Comparison of ENCODE assay signal across 20 cellular contexts in genomic region chr5:2741946-2742345, GRCh38. TPM values are rescaled to one million over a fixed set of nuclear protein-coding genes. Genes with fewer than 3 reads are reported as not detected.
DNase-seq lines count a peak whose midpoint lies in the region; ATAC-seq, FAIRE-seq and TF ChIP-seq lines count a peak whose summit lies in the region.
"Had no signal": no experiment of that assay in that cellular context is flagged by ENCODE, and none has a peak within 500 bp of the region (broad histone marks: within the 10 kb centered on the region; RNA-seq: fewer than 3 reads in every experiment).

No MANE protein-coding gene starts in this region.

- H3K9ac ChIP-seq in adipocyte (ENCODE audit: low read length), result peak overlapping the region; percentile 3
- H3K9ac ChIP-seq in keratinocyte (ENCODE audit: control insufficient read depth, extremely low read depth, insufficient read depth, low read length), result no peak overlapping the region

- H3K4me3 ChIP-seq in GM23338 (no peak overlapping the region), adipocyte (ENCODE audit: low read length) (no peak overlapping the region), keratinocyte (ENCODE audit: control insufficient read depth in 2 of 3, extremely low read depth in 1 of 3, insufficient read depth in 2 of 3, low read depth in 1 of 3, low read length in 3 of 3) (peak overlapping the region in 1 of 3 experiments; percentile 18), suprapubic skin (no peak overlapping the region)
- H3K4me3 ChIP-seq in effector memory CD4-positive, alpha-beta T cell (ENCODE audit: insufficient read depth, low read depth, low read length, poor library complexity, severe bottlenecking), result no peak overlapping the region
- H3K4me3 ChIP-seq: A549, MG63, SJCRH30 had no signal

- TF ChIP-seq POLR2A in suprapubic skin (IDR thresholded peaks at IDR 0.05), result no peak

- peaks cover 90% of the 10 kb centered on the region for H3K27me3 Mint-ChIP-seq in GM23338 (ENCODE audit: insufficient read depth, low read depth, poor library complexity)
- peaks cover 60% of the 10 kb centered on the region for H3K27me3 Mint-ChIP-seq in T-helper 2 cell treated with Interferon-gamma antibody and Interleukin-4, amounts not matched to agents 5 μg/mL and 100 μg/mL, for 36 hours (ENCODE audit: low read depth)

- H3K27me3 ChIP-seq in GM23338 (ENCODE audit: insufficient read depth) (peaks cover 100% of the 10 kb centered on the region), adipocyte (replicated peaks; ENCODE audit: control insufficient read depth, insufficient read depth, low read length) (no peaks in the 10 kb centered on the region), keratinocyte (ENCODE audit: control insufficient read depth, extremely low read depth, insufficient read depth, low read length) (no peaks in the 10 kb centered on the region), suprapubic skin (peaks cover 38% of the 10 kb centered on the region)
- H3K27me3 ChIP-seq in effector memory CD4-positive, alpha-beta T cell (replicated peaks; ENCODE audit: control insufficient read depth, insufficient read depth, low read length, poor library complexity, severe bottlenecking), result peaks cover 20% of the 10 kb centered on the region
- H3K27me3 ChIP-seq: MG63, SJCRH30 had no signal

- DNase-seq in GM23338 (ENCODE audit: low spot score) (no peak), adipocyte (ENCODE audit: low read depth) (no peak), keratinocyte (ENCODE audit: low read depth, low spot score) (no peak), suprapubic skin (ENCODE audit: low spot score in 2 of 2) (no peak), DMS114 treated with DMSO at 0.1 percent for 48 hours (lab: John Stamatoyannopoulos, UW; ENCODE audit: unreplicated experiment) (no peak), KG1 (lab: John Stamatoyannopoulos, UW) (no peak)
- DNase-seq in T-helper 2 cell treated with Interferon-gamma antibody and Interleukin-4, amounts not matched to agents 5 μg/mL and 100 μg/mL, for 36 hours (ENCODE audit: low spot score), result no peak
- DNase-seq in effector memory CD4-positive, alpha-beta T cell, result no peak
- DNase-seq: GDM1, HFFc6, MG63, NCI-H1092 treated with DMSO at 0.1 percent for 48 hours, NCI-H1694 treated with DMSO at 0.1 percent for 48 hours, NCI-H510A, NCI-H774, PC-3, SJCRH30 had no signal

- H3K27ac Mint-ChIP-seq in GM23338, result no peak overlapping the region
- no peak overlapping the region for H3K27ac Mint-ChIP-seq in T-helper 2 cell treated with Interferon-gamma antibody and Interleukin-4, amounts not matched to agents 5 μg/mL and 100 μg/mL, for 36 hours
- H3K27ac Mint-ChIP-seq: HFFc6 had no signal

- H3K36me3 Mint-ChIP-seq in GM23338 (ENCODE audit: low read depth), result peaks cover 35% of the 10 kb centered on the region
- no peaks in the 10 kb centered on the region for H3K36me3 Mint-ChIP-seq in T-helper 2 cell treated with Interferon-gamma antibody and Interleukin-4, amounts not matched to agents 5 μg/mL and 100 μg/mL, for 36 hours (ENCODE audit: low read depth)

- H3K79me2 ChIP-seq in GM23338 (replicated peaks; ENCODE audit: insufficient read depth) (peaks cover 22% of the 10 kb centered on the region), keratinocyte (ENCODE audit: control insufficient read depth, insufficient read depth, low read length) (peaks cover 34% of the 10 kb centered on the region)

- H3K36me3 ChIP-seq in GM23338 (ENCODE audit: insufficient read depth), result 0 out of 2 replicates have a peak, but pooled peaks cover 3% of the 10 kb centered on the region
- H3K36me3 ChIP-seq in adipocyte (ENCODE audit: control insufficient read depth, insufficient read depth, low read length, severe bottlenecking), result peaks cover 1% of the 10 kb centered on the region
- H3K36me3 ChIP-seq in keratinocyte (ENCODE audit: control insufficient read depth in 2 of 2, extremely low read depth in 1 of 2, insufficient read depth in 2 of 2, low read length in 2 of 2), result peaks cover 3 to 6% of the 10 kb centered on the region in 2 experiments
- no peaks in the 10 kb centered on the region for H3K36me3 ChIP-seq in suprapubic skin
- no peaks in the 10 kb centered on the region for H3K36me3 ChIP-seq in effector memory CD4-positive, alpha-beta T cell (ENCODE audit: control insufficient read depth, insufficient read depth, low read length)
- H3K36me3 ChIP-seq: SJCRH30 had no signal

- peaks cover 40% of the 10 kb centered on the region for H4K20me1 ChIP-seq in GM23338 (replicated peaks; ENCODE audit: insufficient read depth)
- peaks cover 4% of the 10 kb centered on the region for H4K20me1 ChIP-seq in keratinocyte (ENCODE audit: control insufficient read depth, extremely low read depth, insufficient read depth, low read length)

- no peaks in the 10 kb centered on the region for H3K9me1 ChIP-seq in keratinocyte (ENCODE audit: control insufficient read depth, extremely low read depth, insufficient read depth, low read length)

- no peak overlapping the region for H3K27ac ChIP-seq in GM23338 (ENCODE audit: low read depth)
- no peak overlapping the region for H3K27ac ChIP-seq in keratinocyte (ENCODE audit: control insufficient read depth, insufficient read depth, low read length)
- H3K27ac ChIP-seq in suprapubic skin, result peak overlapping the region; percentile 38
- H3K27ac ChIP-seq in effector memory CD4-positive, alpha-beta T cell (ENCODE audit: insufficient read depth, low read length, poor library complexity, severe bottlenecking), result no peak overlapping the region
- H3K27ac ChIP-seq: A549, SJCRH30 had no signal

- H3K4me1 Mint-ChIP-seq in GM23338, result peaks cover 48% of the 10 kb centered on the region
- H3K4me1 Mint-ChIP-seq in T-helper 2 cell treated with Interferon-gamma antibody and Interleukin-4, amounts not matched to agents 5 μg/mL and 100 μg/mL, for 36 hours (ENCODE audit: low read depth), result no peaks in the 10 kb centered on the region

- H3K9me2 ChIP-seq in GM23338 (ENCODE audit: insufficient read depth), result no peaks in the 10 kb centered on the region

- 32% methylated on average over 4 of the region's 4 CpGs for WGBS in suprapubic skin

- peaks cover 48% of the 10 kb centered on the region for H3K4me1 ChIP-seq in GM23338 (ENCODE audit: insufficient read depth)
- H3K4me1 ChIP-seq in adipocyte (ENCODE audit: control insufficient read depth, insufficient read depth, low read length), result peaks cover 15% of the 10 kb centered on the region
- H3K4me1 ChIP-seq in keratinocyte (ENCODE audit: control insufficient read depth, extremely low read depth, insufficient read depth, low read length), result peaks cover 37% of the 10 kb centered on the region
- H3K4me1 ChIP-seq in suprapubic skin, result peaks cover 44% of the 10 kb centered on the region
- no peaks in the 10 kb centered on the region for H3K4me1 ChIP-seq in effector memory CD4-positive, alpha-beta T cell (ENCODE audit: control insufficient read depth, insufficient read depth, low read length, poor library complexity, severe bottlenecking)
- H3K4me1 ChIP-seq: A549, SJCRH30 had no signal

- no peak for TF ChIP-seq CTCF in GM23338 (conservative IDR thresholded peaks at IDR 0.05; ENCODE audit: low read depth in 2 of 2)
- no peak for TF ChIP-seq CTCF in keratinocyte (optimal IDR thresholded peaks at IDR 0.05 in 1 of 3, IDR thresholded peaks at IDR 0.05 in 1 of 3, conservative IDR thresholded peaks at IDR 0.05 in 1 of 3; ENCODE audit: extremely low read depth in 1 of 3, insufficient read depth in 2 of 3, low read length in 3 of 3)
- TF ChIP-seq CTCF in suprapubic skin (IDR thresholded peaks at IDR 0.05), result no peak

- dilution Hi-C loops in keratinocyte (cut with MboI; ENCODE audit: extremely low pct_ligation_motif_present, low sequenced_read_pairs), result no loop called here

- H3K9me3 ChIP-seq in adipocyte (ENCODE audit: control insufficient read depth, low read length), result no peaks in the 10 kb centered on the region
- no peaks in the 10 kb centered on the region for H3K9me3 ChIP-seq in keratinocyte (ENCODE audit: control insufficient read depth, low read depth, low read length)
- no peaks in the 10 kb centered on the region for H3K9me3 ChIP-seq in suprapubic skin
- no peaks in the 10 kb centered on the region for H3K9me3 ChIP-seq in effector memory CD4-positive, alpha-beta T cell (ENCODE audit: control insufficient read depth, low read length)
- H3K9me3 ChIP-seq: A549, MG63, SJCRH30 had no signal

- no peak for TF ChIP-seq EP300 in suprapubic skin (IDR thresholded peaks at IDR 0.05)

- peaks cover 5% of the 10 kb centered on the region; the same call in 1 of the 2 replicates for H3F3A ChIP-seq in GM23338 (replicated peaks; ENCODE audit: low read depth)

- no peak overlapping the region for H3K4me3 Mint-ChIP-seq in GM23338
- no peak overlapping the region for H3K4me3 Mint-ChIP-seq in T-helper 2 cell treated with Interferon-gamma antibody and Interleukin-4, amounts not matched to agents 5 μg/mL and 100 μg/mL, for 36 hours
- H3K4me3 Mint-ChIP-seq: HFFc6 had no signal

- peak overlapping the region; percentile 24; the same call in 1 of the 2 replicates for H3K4me2 ChIP-seq in GM23338
- H3K4me2 ChIP-seq in keratinocyte (ENCODE audit: control insufficient read depth, extremely low read depth, insufficient read depth, low read depth, low read length), result peak overlapping the region; percentile 17
- H3K4me2 ChIP-seq: A549 had no signal

- H3K9me3 Mint-ChIP-seq in GM23338, result no peaks in the 10 kb centered on the region; the same call in 2 of the 3 replicates
- H3K9me3 Mint-ChIP-seq in T-helper 2 cell treated with Interferon-gamma antibody and Interleukin-4, amounts not matched to agents 5 μg/mL and 100 μg/mL, for 36 hours, result no peaks in the 10 kb centered on the region

- no peak overlapping the region for H2AFZ ChIP-seq in GM23338
- no peak overlapping the region for H2AFZ ChIP-seq in keratinocyte (ENCODE audit: control insufficient read depth, low read length)

- ATAC-seq in GM23338, result no peak
- ATAC-seq: A549, PC-3 had no signal

- no peak for FAIRE-seq in keratinocyte (lab: Jason Lieb, UNC)
- FAIRE-seq: A549, GM12891, H1 had no signal

RNA-seq across cellular contexts. Expression of gene IRX2, which starts 9.5 kb away (rescaled TPM):
- total RNA-seq in GM23338 (2014; rRNA removed; shearing (Covaris generic)), result 15.8 and 25.3 TPM in 2 replicates
- polyA plus RNA-seq in GM23338 (2016; fragmentation: Nextera tagmentation; extraction: Ambion mirVana) (13.6 and 14.5 TPM in 2 replicates), keratinocyte (13.8 to 27.1 TPM (median 23.7 TPM) in 3 replicates)
- 13.7 TPM for polyA plus RNA-seq in keratinocyte (2011; ENCODE audit: low read depth)
- 11.5 and 13.5 TPM in 2 replicates for polyA plus RNA-seq in keratinocyte (2011; cell fraction: cytosol; rRNA removed)
- 32.7 and 36.3 TPM in 2 replicates for polyA plus RNA-seq in keratinocyte (2011; cell fraction: nucleus; rRNA removed)
- polyA plus RNA-seq in keratinocyte (2012; ENCODE audit: low replicate concordance), result 18.6 and 19.4 TPM in 2 replicates
- 3.7 to 10.1 TPM (median 4.5 TPM) in 3 replicates for polyA minus RNA-seq in keratinocyte
- polyA minus RNA-seq in keratinocyte (2011; cell fraction: cytosol; rRNA and poly(A)+ RNA removed), result 20.5 TPM
- 15.2 and 17.0 TPM in 2 replicates for polyA minus RNA-seq in keratinocyte (2011; cell fraction: nucleus; rRNA and poly(A)+ RNA removed)
- total RNA-seq in suprapubic skin, result 10 to 100 TPM; 24.3 to 41.1 (median 32.7) TPM
